Comparison of ENCODE assay signal across 8 cellular contexts in the genomic region with DNA sequence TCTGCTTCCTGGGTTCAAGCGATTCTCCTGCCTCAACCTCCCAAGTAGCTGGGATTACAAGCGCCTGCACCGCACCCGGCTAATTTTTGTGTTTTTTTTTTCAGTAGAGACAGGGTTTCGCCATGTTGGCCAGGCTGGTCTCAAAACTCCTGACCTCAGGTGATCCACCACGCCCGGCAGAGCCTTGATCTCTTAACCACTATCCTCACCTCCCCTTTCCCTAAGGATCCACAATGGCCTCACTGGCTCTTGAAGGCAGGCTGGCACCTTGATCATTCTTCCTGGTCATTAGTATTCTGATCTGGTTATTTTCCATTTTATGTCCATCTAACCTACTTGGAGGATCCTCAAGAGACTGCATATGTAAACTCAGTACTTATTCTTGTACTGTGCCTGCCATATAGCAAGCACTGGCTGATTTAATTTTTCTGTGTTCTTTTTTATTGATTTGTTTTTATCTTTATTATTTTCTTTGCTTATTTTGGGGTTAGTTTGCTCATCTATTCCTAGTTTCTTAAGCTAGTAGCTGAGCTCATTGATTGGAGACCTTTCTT. TPM values are rescaled to one million over a fixed set of nuclear protein-coding genes. Genes with fewer than 3 reads are reported as not detected.
A peak's percentile ranks its signal among the peaks of the same experiment; 100 is the strongest.
DNase-seq lines count a peak whose midpoint lies in the region; ATAC-seq and TF ChIP-seq lines count a peak whose summit lies in the region.
"Had no signal": no experiment of that assay in that cellular context is flagged by ENCODE, and none has a peak within 500 bp of the region (broad histone marks: within the 10 kb centered on the region; RNA-seq: fewer than 3 reads in every experiment).

No MANE protein-coding gene starts in this region.

- no peaks in the 10 kb centered on the region for H3K9me3 ChIP-seq in DND-41 (ENCODE audit: insufficient read depth, low read length, severe bottlenecking)
- H3K9me3 ChIP-seq in HUES48 (ENCODE audit: control insufficient read depth, insufficient read depth, low read length), result no peaks in the 10 kb centered on the region
- H3K9me3 ChIP-seq: upper lobe of left lung had no signal

- H3K4me1 ChIP-seq in DND-41 (ENCODE audit: insufficient read depth, low read length) (peaks cover 41% of the 10 kb centered on the region), HUES48 (ENCODE audit: control insufficient read depth, insufficient read depth, low read length) (peaks cover 20% of the 10 kb centered on the region)

- ATAC-seq in DND-41 (ENCODE audit: insufficient read depth, low read depth), result no peak
- ATAC-seq in activated T-cell treated with anti-CD3 and anti-CD28 coated beads, Interleukin-2, amount 50 U/mL, for 72 hours (replicated peaks in 1 of 2), result no peak
- no peak for ATAC-seq in naive thymus-derived CD8-positive, alpha-beta T cell
- ATAC-seq in GM21367 (IDR thresholded peaks at IDR 0.05; ENCODE audit: unreplicated experiment), result no peak
- no peak for ATAC-seq in HG02759 (IDR thresholded peaks at IDR 0.05; ENCODE audit: unreplicated experiment)

- peak overlapping the region; percentile 44 for H3K4me3 Mint-ChIP-seq in activated T-cell treated with anti-CD3 and anti-CD28 coated beads, Interleukin-2, amount 50 U/mL, for 72 hours
- H3K4me3 Mint-ChIP-seq in naive thymus-derived CD8-positive, alpha-beta T cell, result peak overlapping the region; percentile 57 to 99 (median 72)

- no peak overlapping the region for H3K4me3 ChIP-seq in DND-41 (ENCODE audit: low read depth in 1 of 2, low read length in 2 of 2)
- no peak overlapping the region for H3K4me3 ChIP-seq in HUES48 (ENCODE audit: low read depth, low read length)

- no peaks in the 10 kb centered on the region for H3K27me3 ChIP-seq in DND-41 (ENCODE audit: insufficient read depth, low read length, poor library complexity)
- no peaks in the 10 kb centered on the region for H3K27me3 ChIP-seq in HUES48 (ENCODE audit: control insufficient read depth, insufficient read depth, low read length)
- H3K27me3 ChIP-seq: upper lobe of left lung had no signal

- peaks cover 51% of the 10 kb centered on the region for H3K79me2 ChIP-seq in DND-41 (ENCODE audit: insufficient read depth, low read length)

- H3K27ac ChIP-seq in DND-41 (ENCODE audit: low read length), result no peak overlapping the region
- H3K27ac ChIP-seq in HUES48 (ENCODE audit: low read depth, low read length), result peak overlapping the region; percentile 80

- H3K36me3 ChIP-seq in DND-41 (ENCODE audit: insufficient read depth, low read length) (peaks cover 65% of the 10 kb centered on the region), HUES48 (ENCODE audit: control insufficient read depth, insufficient read depth, low read length) (peaks cover 63% of the 10 kb centered on the region)

- H4K20me1 ChIP-seq in DND-41 (ENCODE audit: insufficient read depth, low read length), result peaks cover 45% of the 10 kb centered on the region

- H3K27ac Mint-ChIP-seq in activated T-cell treated with anti-CD3 and anti-CD28 coated beads, Interleukin-2, amount 50 U/mL, for 72 hours, result peak overlapping the region; percentile 100
- peak overlapping the region; percentile 73 to 91 (median 84) for H3K27ac Mint-ChIP-seq in naive thymus-derived CD8-positive, alpha-beta T cell

- H3K27me3 Mint-ChIP-seq in activated T-cell treated with anti-CD3 and anti-CD28 coated beads, Interleukin-2, amount 50 U/mL, for 72 hours (ENCODE audit: low read depth), result no peaks in the 10 kb centered on the region
- H3K27me3 Mint-ChIP-seq in naive thymus-derived CD8-positive, alpha-beta T cell, result no peaks in the 10 kb centered on the region

- POLR2A ChIA-PET in naive thymus-derived CD8-positive, alpha-beta T cell (lab: Charles Lee), result interaction anchor here (0.6 to 0.7 kb wide), 2 partner anchors 175 to 419 kb away, joined by 4 to 7 read pairs; no protein-coding TSS in a partner anchor

- H3K36me3 Mint-ChIP-seq in activated T-cell treated with anti-CD3 and anti-CD28 coated beads, Interleukin-2, amount 50 U/mL, for 72 hours (ENCODE audit: insufficient read depth in 2 of 2), result peaks cover 26 to 50% of the 10 kb centered on the region in 2 donors
- H3K36me3 Mint-ChIP-seq in naive thymus-derived CD8-positive, alpha-beta T cell, result peaks cover 10 to 79% (median 38%) of the 10 kb centered on the region in 3 donors

- TF ChIP-seq CTCF in DND-41 (IDR thresholded peaks at IDR 0.05; ENCODE audit: borderline replicate concordance, extremely low read depth, low read length, poor library complexity, severe bottlenecking), result no peak

- no peak overlapping the region for H2AFZ ChIP-seq in DND-41 (ENCODE audit: low read depth, low read length)

- H3K9ac ChIP-seq in DND-41 (ENCODE audit: low read depth, low read length) (no peak overlapping the region), HUES48 (ENCODE audit: low read depth, low read length) (no peak overlapping the region)

- H3K4me2 ChIP-seq in DND-41 (ENCODE audit: insufficient read depth, low read length), result peak overlapping the region; percentile 34; the same call in 1 of the 2 replicates

- DNase-seq in DND-41 (no peak), occipital lobe (lab: John Stamatoyannopoulos, UW) (no peak)
- no peak for DNase-seq in activated T-cell treated with anti-CD3 and anti-CD28 coated beads, Interleukin-2, amount 50 U/mL, for 72 hours
- DNase-seq in naive thymus-derived CD8-positive, alpha-beta T cell, result no peak
- DNase-seq: upper lobe of left lung had no signal

- no peaks in the 10 kb centered on the region for H3K9me3 Mint-ChIP-seq in activated T-cell treated with anti-CD3 and anti-CD28 coated beads, Interleukin-2, amount 50 U/mL, for 72 hours
- no peaks in the 10 kb centered on the region for H3K9me3 Mint-ChIP-seq in naive thymus-derived CD8-positive, alpha-beta T cell

- peaks cover 68% of the 10 kb centered on the region for H3K4me1 Mint-ChIP-seq in activated T-cell treated with anti-CD3 and anti-CD28 coated beads, Interleukin-2, amount 50 U/mL, for 72 hours (ENCODE audit: low read depth)
- peaks cover 19 to 70% (median 59%) of the 10 kb centered on the region in 4 donors for H3K4me1 Mint-ChIP-seq in naive thymus-derived CD8-positive, alpha-beta T cell

RNA-seq across cellular contexts. Expression of gene RCC1, which starts 6.3 kb away (rescaled TPM):
- total RNA-seq in activated T-cell treated with anti-CD3 and anti-CD28 coated beads, Interleukin-2, amount 50 U/mL, for 72 hours, result 10 to 100 TPM; 45.3 to 48.3 TPM
- 10 to 100 TPM; 24.6 to 24.9 TPM for total RNA-seq in naive thymus-derived CD8-positive, alpha-beta T cell
- 10 to 100 TPM; 11.7 to 16.1 (median 12.2) TPM for polyA plus RNA-seq in naive thymus-derived CD8-positive, alpha-beta T cell
- total RNA-seq in occipital lobe, result 13.4 TPM

RNA-seq across cellular contexts. Expression of gene TRNAU1AP, which starts 40.8 kb away (rescaled TPM):
- 10 to 100 TPM; 38.8 to 49.7 TPM for total RNA-seq in activated T-cell treated with anti-CD3 and anti-CD28 coated beads, Interleukin-2, amount 50 U/mL, for 72 hours
- 10 to 100 TPM; 35.3 to 42.8 TPM for total RNA-seq in naive thymus-derived CD8-positive, alpha-beta T cell
- 10 to 100 TPM; 21.5 to 25.3 (median 22.6) TPM for polyA plus RNA-seq in naive thymus-derived CD8-positive, alpha-beta T cell
- 39.8 TPM for total RNA-seq in occipital lobe
